23 cellular contexts compared by ENCODE assay signal in genomic region chr9:27429436-27429835, GRCh38.
DNase-seq lines count a peak whose midpoint lies in the region; ATAC-seq, FAIRE-seq and TF ChIP-seq lines count a peak whose summit lies in the region.
"Had no signal": no experiment of that assay in that cellular context is flagged by ENCODE, and none has a peak within 500 bp of the region (broad histone marks: within the 10 kb centered on the region; RNA-seq: fewer than 3 reads in every experiment).

No MANE protein-coding gene starts in this region.

- H3K4me1 ChIP-seq in keratinocyte (ENCODE audit: control insufficient read depth, extremely low read depth, insufficient read depth, low read length), result peaks cover 79% of the 10 kb centered on the region
- H3K4me1 ChIP-seq in vagina, result peaks cover 70% of the 10 kb centered on the region
- H3K4me1 ChIP-seq: SJCRH30 had no signal

- no peaks in the 10 kb centered on the region for H3K27me3 ChIP-seq in keratinocyte (ENCODE audit: control insufficient read depth, extremely low read depth, insufficient read depth, low read length)
- H3K27me3 ChIP-seq in vagina, result no peaks in the 10 kb centered on the region
- H3K27me3 ChIP-seq: cardiac muscle cell, SJCRH30, spleen had no signal

- TF ChIP-seq CTCF in keratinocyte (optimal IDR thresholded peaks at IDR 0.05 in 1 of 3, IDR thresholded peaks at IDR 0.05 in 1 of 3, conservative IDR thresholded peaks at IDR 0.05 in 1 of 3; ENCODE audit: extremely low read depth in 1 of 3, insufficient read depth in 2 of 3, low read length in 3 of 3) (no peak), vagina (IDR thresholded peaks at IDR 0.05) (no peak)

- H3K27ac ChIP-seq in keratinocyte (ENCODE audit: control insufficient read depth, insufficient read depth, low read length) (peak overlapping the region; percentile 7), vagina (peak overlapping the region; percentile 68)
- H3K27ac ChIP-seq: cardiac muscle cell, SJCRH30, VCaP had no signal

- no peak overlapping the region for H3K4me2 ChIP-seq in keratinocyte (ENCODE audit: control insufficient read depth, extremely low read depth, insufficient read depth, low read depth, low read length)

- H3K9me1 ChIP-seq in keratinocyte (ENCODE audit: control insufficient read depth, extremely low read depth, insufficient read depth, low read length), result no peaks in the 10 kb centered on the region

- no peaks in the 10 kb centered on the region for H3K9me3 ChIP-seq in keratinocyte (ENCODE audit: control insufficient read depth, low read depth, low read length)
- no peaks in the 10 kb centered on the region for H3K9me3 ChIP-seq in vagina
- H3K9me3 ChIP-seq: HAP-1, SJCRH30, spleen had no signal

- intact Hi-C loops in posterior cingulate gyrus (cut with DNase I), result loop anchor here (5.0 to 10.0 kb wide), 2 partner anchors 62 to 95 kb away; partner anchors contain the start of genes IFNK and MOB3B
- intact Hi-C loops in vagina (cut with DNase I), result no loop called here

- FAIRE-seq in keratinocyte (lab: Jason Lieb, UNC), result peak; percentile 32
- FAIRE-seq: HTR-8/SVneo had no signal

- H3K9ac ChIP-seq in keratinocyte (ENCODE audit: control insufficient read depth, extremely low read depth, insufficient read depth, low read length), result no peak overlapping the region

- H3K79me2 ChIP-seq in keratinocyte (ENCODE audit: control insufficient read depth, insufficient read depth, low read length), result peaks cover 12% of the 10 kb centered on the region

- no peak overlapping the region for H2AFZ ChIP-seq in keratinocyte (ENCODE audit: control insufficient read depth, low read length)

- ATAC-seq in GM19455 (IDR thresholded peaks at IDR 0.05; ENCODE audit: unreplicated experiment) (no peak), GM21367 (IDR thresholded peaks at IDR 0.05; ENCODE audit: unreplicated experiment) (no peak)
- ATAC-seq: Panc1, T-helper 17 cell had no signal

- peak in 32 of 58 donors; percentile 8 to 78 (median 40) for DNase-seq in anterior cingulate cortex (lab: John Stamatoyannopoulos, UW)
- DNase-seq in keratinocyte (ENCODE audit: low read depth, low spot score), result no peak
- peak in 7 of 10 donors; percentile 33 to 93 (median 55) for DNase-seq in posterior cingulate gyrus
- DNase-seq in vagina (ENCODE audit: extremely low spot score in 2 of 2), result no peak
- no peak for DNase-seq in foreskin melanocyte
- DNase-seq: activated CD8-positive, alpha-beta memory T cell treated with anti-CD3 and anti-CD28 coated beads, Interleukin-2, amount 50 U/mL, for 4 hours; activated effector memory CD4-positive, alpha-beta T cell treated with anti-CD3 and anti-CD28 coated beads, Interleukin-2, amount 50 U/mL, for 16 hours; CD4-positive, alpha-beta memory T cell; DMS53; NCI-H1048; NCI-H2029; NCI-H345; SJCRH30; spleen; stimulated activated CD4-positive, alpha-beta T cell treated with anti-CD3 and anti-CD28 coated beads, Interleukin-4, amount 100 ng/mL, for 4 hours; T-helper 17 cell had no signal

- TF ChIP-seq POLR2A in vagina (IDR thresholded peaks at IDR 0.05), result no peak

- no peak overlapping the region for H3K4me3 ChIP-seq in keratinocyte (ENCODE audit: control insufficient read depth in 2 of 3, extremely low read depth in 1 of 3, insufficient read depth in 2 of 3, low read depth in 1 of 3, low read length in 3 of 3)
- no peak overlapping the region for H3K4me3 ChIP-seq in vagina
- H3K4me3 ChIP-seq: cardiac muscle cell, HAP-1, SJCRH30, spleen had no signal

- no peaks in the 10 kb centered on the region for H3K36me3 ChIP-seq in keratinocyte (ENCODE audit: control insufficient read depth in 2 of 2, extremely low read depth in 1 of 2, insufficient read depth in 2 of 2, low read length in 2 of 2)
- no peaks in the 10 kb centered on the region for H3K36me3 ChIP-seq in vagina
- H3K36me3 ChIP-seq: cardiac muscle cell, HAP-1, SJCRH30, spleen had no signal

- dilution Hi-C loops in keratinocyte (cut with MboI; ENCODE audit: extremely low pct_ligation_motif_present, low sequenced_read_pairs), result no loop called here

- H4K20me1 ChIP-seq in keratinocyte (ENCODE audit: control insufficient read depth, extremely low read depth, insufficient read depth, low read length), result no peaks in the 10 kb centered on the region

Comparison
In these comparisons a context has a peak if more than half of its experiments do, and no peak if none do; other contexts are left out.
1. DNase-seq: peak in anterior cingulate cortex (32 of 58) and posterior cingulate gyrus (7 of 10); none in keratinocyte (single experiment), vagina (0 of 2) and foreskin melanocyte (single experiment).